ENCODE assay signal across 1 cellular context in genomic region chr19:56637976-56638555, GRCh38.
TF ChIP-seq lines count a peak whose summit lies in the region.

No MANE protein-coding gene starts in this region.

TF ChIP-seq in HepG2, 621 proteins besides CTCF, POLR2A, EP300 and RAD21 (continues in another document):
- no peak for TF ChIP-seq MNT (IDR thresholded peaks at IDR 0.05)
- TF ChIP-seq REL (CRISPR knock-in tag; conservative IDR thresholded peaks at IDR 0.05): peak; percentile 99
- peak; percentile 97 for TF ChIP-seq ZNF850 (CRISPR knock-in tag; conservative IDR thresholded peaks at IDR 0.05)
- peak; percentile 96; the same call in 1 of the 2 replicates for TF ChIP-seq ZNF569 (CRISPR knock-in tag; IDR thresholded peaks at IDR 0.05; ENCODE audit: borderline replicate concordance)
- TF ChIP-seq KLF9 (CRISPR knock-in tag; IDR thresholded peaks at IDR 0.05; ENCODE audit: low read depth): peak; percentile 99
- peak; percentile 99 for TF ChIP-seq ZNF605 (CRISPR knock-in tag; IDR thresholded peaks at IDR 0.05)
- TF ChIP-seq POGK (CRISPR knock-in tag; conservative IDR thresholded peaks at IDR 0.05): peak; percentile 99
- peak; percentile 96 for TF ChIP-seq ZNF326 (CRISPR knock-in tag; IDR thresholded peaks at IDR 0.05; ENCODE audit: borderline replicate concordance)
- TF ChIP-seq PHF20 (CRISPR knock-in tag; IDR thresholded peaks at IDR 0.05): peak; percentile 83
- peak; percentile 100 for TF ChIP-seq BCL3 (CRISPR knock-in tag; IDR thresholded peaks at IDR 0.05)
- TF ChIP-seq ASH2L (IDR thresholded peaks at IDR 0.05; ENCODE audit: insufficient read length, low read depth, low read length): no peak
- no peak for TF ChIP-seq AGO1 (IDR thresholded peaks at IDR 0.05; ENCODE audit: low read depth, low read length, poor library complexity, severe bottlenecking)
- peak; percentile 90 for TF ChIP-seq HNF1B (CRISPR knock-in tag; IDR thresholded peaks at IDR 0.05)
- peak; percentile 100 for TF ChIP-seq ZNF558 (CRISPR knock-in tag; IDR thresholded peaks at IDR 0.05; ENCODE audit: borderline replicate concordance)
- TF ChIP-seq GABPA (IDR thresholded peaks at IDR 0.05; ENCODE audit: low read depth, low read length): no peak
- TF ChIP-seq GABPA (CRISPR knock-in tag; IDR thresholded peaks at IDR 0.05; ENCODE audit: low read depth): peak; percentile 73
- peak; percentile 99 for TF ChIP-seq ZNF431 (CRISPR knock-in tag; IDR thresholded peaks at IDR 0.05; ENCODE audit: borderline replicate concordance, low read depth)
- TF ChIP-seq ZKSCAN5 (CRISPR knock-in tag; IDR thresholded peaks at IDR 0.05): peak; percentile 94
- peak; percentile 100 for TF ChIP-seq ZNF124 (CRISPR knock-in tag; IDR thresholded peaks at IDR 0.05)
- TF ChIP-seq ZNF839 (CRISPR knock-in tag; IDR thresholded peaks at IDR 0.05; ENCODE audit: borderline replicate concordance): peak; percentile 98
- TF ChIP-seq ZNF816 (CRISPR knock-in tag; IDR thresholded peaks at IDR 0.05; ENCODE audit: borderline replicate concordance): peak; percentile 100
- peak; percentile 98 for TF ChIP-seq IRF1 (CRISPR knock-in tag; IDR thresholded peaks at IDR 0.05; ENCODE audit: low read depth)
- TF ChIP-seq ZBTB34 (CRISPR knock-in tag; IDR thresholded peaks at IDR 0.05): peak; percentile 86; the same call in 1 of the 2 replicates
- TF ChIP-seq ZC3H13 (CRISPR knock-in tag; IDR thresholded peaks at IDR 0.05): peak; percentile 98
- no peak for TF ChIP-seq ZBTB46 (CRISPR knock-in tag; IDR thresholded peaks at IDR 0.05; ENCODE audit: borderline replicate concordance)
- TF ChIP-seq ZGPAT (CRISPR knock-in tag; IDR thresholded peaks at IDR 0.05): peak; percentile 96
- peak; percentile 100 for TF ChIP-seq BRCA1 (CRISPR knock-in tag; IDR thresholded peaks at IDR 0.05)
- peak; percentile 100 for TF ChIP-seq MXD3 (CRISPR knock-in tag; IDR thresholded peaks at IDR 0.05)
- no peak for TF ChIP-seq ZNF513 (CRISPR knock-in tag; conservative IDR thresholded peaks at IDR 0.05)
- TF ChIP-seq ZNF770 (CRISPR knock-in tag; IDR thresholded peaks at IDR 0.05): peak; percentile 81
- no peak for TF ChIP-seq FUBP1 (CRISPR knock-in tag; IDR thresholded peaks at IDR 0.05; ENCODE audit: borderline replicate concordance)
- peak; percentile 100 for TF ChIP-seq NFKB2 (CRISPR knock-in tag; IDR thresholded peaks at IDR 0.05; ENCODE audit: borderline replicate concordance)
- TF ChIP-seq HES4 (CRISPR knock-in tag; IDR thresholded peaks at IDR 0.05; ENCODE audit: borderline replicate concordance): peak; percentile 100
- TF ChIP-seq ZNF343 (CRISPR knock-in tag; IDR thresholded peaks at IDR 0.05): peak; percentile 98
- peak; percentile 98 for TF ChIP-seq PRDM4 (CRISPR knock-in tag; IDR thresholded peaks at IDR 0.05; ENCODE audit: borderline replicate concordance)
- TF ChIP-seq ARNTL (CRISPR knock-in tag; IDR thresholded peaks at IDR 0.05): peak; percentile 97
